ENCODE assay signal across 9 cellular contexts in the genomic region with DNA sequence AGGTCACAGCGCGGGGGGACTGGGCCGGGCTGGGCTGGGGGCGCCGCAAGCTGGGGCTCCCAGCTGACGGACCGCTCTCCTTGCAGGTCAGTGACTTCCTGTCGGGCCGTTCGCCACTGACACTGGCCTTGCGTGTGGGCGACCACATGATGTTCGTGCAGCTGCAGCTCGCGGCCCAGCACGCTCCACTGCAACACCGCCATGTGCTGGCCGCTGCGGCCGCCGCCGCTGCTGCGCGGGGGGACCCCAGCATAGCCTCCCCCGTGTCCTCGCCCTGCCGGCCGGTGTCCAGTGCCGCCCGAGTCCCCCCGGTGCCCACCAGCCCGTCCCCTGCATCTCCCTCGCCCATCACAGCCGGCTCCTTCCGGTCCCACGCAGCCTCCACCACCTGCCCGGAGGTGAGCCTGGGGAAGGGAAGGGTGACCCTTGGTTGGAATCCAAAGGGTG. TPM values are rescaled to one million over a fixed set of nuclear protein-coding genes. Genes with fewer than 3 reads are reported as not detected.
A peak's percentile ranks its signal among the peaks of the same experiment; 100 is the strongest.
DNase-seq lines count a peak whose midpoint lies in the region; ATAC-seq and TF ChIP-seq lines count a peak whose summit lies in the region.
"Had no signal": no experiment of that assay in that cellular context is flagged by ENCODE, and none has a peak within 500 bp of the region (broad histone marks: within the 10 kb centered on the region; RNA-seq: fewer than 3 reads in every experiment).

No MANE protein-coding gene starts in this region.

- H3K27ac ChIP-seq in Karpas-422 (ENCODE audit: low read length) (peak overlapping the region; percentile 97; the same call in 1 of the 2 replicates), mammary epithelial cell (ENCODE audit: insufficient read depth, low read depth, low read length) (peak overlapping the region; percentile 55), lower lobe of right lung (peak overlapping the region; percentile 98), thoracic aorta (peak overlapping the region; percentile 99), SJCRH30 (no peak overlapping the region)

- 90% methylated on average over 8 of the region's 37 CpGs for WGBS in mammary epithelial cell (ENCODE audit: low coverage, missing lambda C conversion rate)

- H4K20me1 ChIP-seq in Karpas-422 (ENCODE audit: insufficient read depth, low read depth, low read length): peaks cover 28% of the 10 kb centered on the region
- peaks cover 11% of the 10 kb centered on the region for H4K20me1 ChIP-seq in mammary epithelial cell (ENCODE audit: insufficient read depth, low read length)

- no peak for DNase-seq in Karpas-422
- DNase-seq in mammary epithelial cell: no peak
- peak; percentile 62 for DNase-seq in lower lobe of right lung
- DNase-seq in thoracic aorta (ENCODE audit: low spot score): no peak
- DNase-seq in SJCRH30: no peak
- DNase-seq: activated naive CD4-positive, alpha-beta T cell treated with anti-CD3 and anti-CD28 coated beads, Interleukin-2, amount 50 U/mL, for 16 hours; islet precursor cell had no signal

- in situ Hi-C loops in mammary epithelial cell (cut with MboI; ENCODE audit: low sequenced_read_pairs in 2 of 2): no loop called here

- H3K27me3 ChIP-seq in Karpas-422 (ENCODE audit: low read length) (no peaks in the 10 kb centered on the region), mammary epithelial cell (ENCODE audit: insufficient read depth, low read length) (no peaks in the 10 kb centered on the region), lower lobe of right lung (ENCODE audit: low read depth) (no peaks in the 10 kb centered on the region), thoracic aorta (replicated peaks; ENCODE audit: insufficient read depth) (no peaks in the 10 kb centered on the region), SJCRH30 (no peaks in the 10 kb centered on the region)

- BruUV-seq in mammary epithelial cell (replicated peaks; lab: Mats Ljungman, UMichigan): no TSS peak

- H3K36me3 ChIP-seq in Karpas-422 (ENCODE audit: insufficient read depth, low read length) (peaks cover 25% of the 10 kb centered on the region), mammary epithelial cell (ENCODE audit: insufficient read depth, low read length) (peaks cover 28% of the 10 kb centered on the region), lower lobe of right lung (peaks cover 56% of the 10 kb centered on the region), thoracic aorta (peaks cover 39% of the 10 kb centered on the region), SJCRH30 (peaks cover 44% of the 10 kb centered on the region)

- intact Hi-C loops in mammary epithelial cell (cut with micrococcal nuclease) (no loop called here), lower lobe of right lung (cut with DNase I) (no loop called here)

- CTCF ChIA-PET in mammary epithelial cell (lab: Charles Lee; ENCODE audit: low non-redundant PET): no interaction called here

- H3K4me3 ChIP-seq in Karpas-422 (ENCODE audit: low read length): no peak overlapping the region
- no peak overlapping the region for H3K4me3 ChIP-seq in mammary epithelial cell (replicated peaks in 1 of 3; ENCODE audit: insufficient read depth in 1 of 3, low read depth in 2 of 3, low read length in 3 of 3)
- H3K4me3 ChIP-seq in lower lobe of right lung: peak overlapping the region; percentile 77
- H3K4me3 ChIP-seq in thoracic aorta: peak overlapping the region; percentile 99
- H3K4me3 ChIP-seq in SJCRH30: no peak overlapping the region

- dilution Hi-C loops in mammary epithelial cell (cut with HindIII; ENCODE audit: low sequenced_read_pairs): no loop called here

- no peak for TF ChIP-seq CTCF in mammary epithelial cell (conservative IDR thresholded peaks at IDR 0.05 in 1 of 2, IDR thresholded peaks at IDR 0.05 in 1 of 2; ENCODE audit: extremely low read depth in 1 of 2, insufficient read depth in 1 of 2, low read depth in 1 of 2, low read length in 2 of 2)
- no peak for TF ChIP-seq CTCF in lower lobe of right lung (IDR thresholded peaks at IDR 0.05)
- TF ChIP-seq CTCF in thoracic aorta (IDR thresholded peaks at IDR 0.05): no peak

- H3K9me3 ChIP-seq in Karpas-422 (ENCODE audit: low read length) (no peaks in the 10 kb centered on the region), mammary epithelial cell (replicated peaks; ENCODE audit: insufficient read depth, low read length) (no peaks in the 10 kb centered on the region), lower lobe of right lung (no peaks in the 10 kb centered on the region), thoracic aorta (no peaks in the 10 kb centered on the region), SJCRH30 (replicated peaks) (no peaks in the 10 kb centered on the region)

- H3K9me2 ChIP-seq in Karpas-422 (replicated peaks; ENCODE audit: insufficient read depth, low read length): no peaks in the 10 kb centered on the region

- H3K79me2 ChIP-seq in Karpas-422 (ENCODE audit: low read length) (peaks cover 26% of the 10 kb centered on the region), mammary epithelial cell (ENCODE audit: insufficient read depth, low read length) (peaks cover 77% of the 10 kb centered on the region)

- H3K4me2 ChIP-seq in Karpas-422 (ENCODE audit: low read depth, low read length, poor library complexity, severe bottlenecking) (no peak overlapping the region), mammary epithelial cell (ENCODE audit: insufficient read depth, low read depth, low read length) (peak overlapping the region; percentile 93)

- H2AFZ ChIP-seq in Karpas-422 (ENCODE audit: low read length) (no peak overlapping the region), mammary epithelial cell (ENCODE audit: low read depth, low read length) (no peak overlapping the region)

- H3K9ac ChIP-seq in Karpas-422 (ENCODE audit: low read length): peak overlapping the region; percentile 32
- no peak overlapping the region for H3K9ac ChIP-seq in mammary epithelial cell (ENCODE audit: insufficient read depth, low read length)

- H3K4me1 ChIP-seq in Karpas-422 (ENCODE audit: low read length) (peaks cover 79% of the 10 kb centered on the region), mammary epithelial cell (ENCODE audit: insufficient read depth, low read length) (peaks cover 32% of the 10 kb centered on the region), lower lobe of right lung (peaks cover 65% of the 10 kb centered on the region), thoracic aorta (ENCODE audit: control insufficient read depth in 1 of 2, low read depth in 2 of 2) (peaks cover 41 to 58% of the 10 kb centered on the region in 2 donors), SJCRH30 (peaks cover 13% of the 10 kb centered on the region)

- ATAC-seq in lower lobe of right lung: no peak
- no peak for ATAC-seq in thoracic aorta (ENCODE audit: insufficient number of reproducible peaks, low FRiP score, low read depth)
- ATAC-seq in GM21786 (IDR thresholded peaks at IDR 0.05; ENCODE audit: unreplicated experiment): no peak
- ATAC-seq in HG02870 (IDR thresholded peaks at IDR 0.05; ENCODE audit: unreplicated experiment): no peak

RNA-seq across cellular contexts. Expression of gene MIDN, which starts 5.7 kb away (rescaled TPM):
- total RNA-seq in Karpas-422 (2014; rRNA removed; shearing (Covaris generic); ENCODE audit: low replicate concordance): 21.4 and 40.5 TPM in 2 replicates
- total RNA-seq in mammary epithelial cell: 10 to 100 TPM; 17.5 to 73.8 TPM
- polyA plus RNA-seq in mammary epithelial cell: 19.1 TPM
- 26.2 TPM for polyA minus RNA-seq in mammary epithelial cell
- total RNA-seq in lower lobe of right lung: 76.3 TPM
- total RNA-seq in thoracic aorta: 100 to 1,000 TPM in 1 of 2 donors, 10 to 100 TPM in 1; 80.1 to 124 TPM
- total RNA-seq in SJCRH30 (2014; rRNA removed; shearing (Covaris generic)): 9.1 TPM in 2 replicates

RNA-seq across cellular contexts. Expression of gene ATP5F1D, which starts 12.6 kb away (rescaled TPM):
- total RNA-seq in Karpas-422 (2014; rRNA removed; shearing (Covaris generic); ENCODE audit: low replicate concordance): 64.3 and 110 TPM in 2 replicates
- 100 to 1,000 TPM in 1 of 2 donors, 10 to 100 TPM in 1; 12.3 to 198 TPM for total RNA-seq in mammary epithelial cell
- 137 TPM for polyA plus RNA-seq in mammary epithelial cell
- 24.2 TPM for polyA minus RNA-seq in mammary epithelial cell
- 116 TPM for total RNA-seq in lower lobe of right lung
- 10 to 100 TPM; 40.4 to 45.1 TPM for total RNA-seq in thoracic aorta
- 25.5 and 32.2 TPM in 2 replicates for total RNA-seq in SJCRH30 (2014; rRNA removed; shearing (Covaris generic))

RNA-seq across cellular contexts. Expression of gene CIRBP, which starts 15.0 kb away (rescaled TPM):
- 141 and 291 TPM in 2 replicates for total RNA-seq in Karpas-422 (2014; rRNA removed; shearing (Covaris generic); ENCODE audit: low replicate concordance)
- 100 to 1,000 TPM; 196 to 221 TPM for total RNA-seq in mammary epithelial cell
- 132 TPM for polyA plus RNA-seq in mammary epithelial cell
- 125 TPM for polyA minus RNA-seq in mammary epithelial cell
- total RNA-seq in lower lobe of right lung: 352 TPM
- 100 to 1,000 TPM; 492 to 644 TPM for total RNA-seq in thoracic aorta
- total RNA-seq in SJCRH30 (2014; rRNA removed; shearing (Covaris generic)): 159 and 181 TPM in 2 replicates

RNA-seq across cellular contexts. Expression of gene CBARP, which starts 16.3 kb away (rescaled TPM):
- 1.6 and 4.1 TPM in 2 replicates for total RNA-seq in Karpas-422 (2014; rRNA removed; shearing (Covaris generic); ENCODE audit: low replicate concordance)
- total RNA-seq in mammary epithelial cell: 1 to 10 TPM; 5.8 to 7.3 TPM
- polyA plus RNA-seq in mammary epithelial cell: 0.88 TPM
- 1.1 TPM for polyA minus RNA-seq in mammary epithelial cell
- 0.41 TPM for total RNA-seq in lower lobe of right lung
- 1 to 10 TPM in 1 of 2 donors, under 1 TPM in 1; 0.27 to 1.9 TPM for total RNA-seq in thoracic aorta
- total RNA-seq in SJCRH30 (2014; rRNA removed; shearing (Covaris generic)): 1.2 and 1.9 TPM in 2 replicates

RNA-seq across cellular contexts. Expression of gene FAM174C, which starts 21.2 kb away (rescaled TPM):
- 32.7 and 68.1 TPM in 2 replicates for total RNA-seq in Karpas-422 (2014; rRNA removed; shearing (Covaris generic); ENCODE audit: low replicate concordance)
- total RNA-seq in mammary epithelial cell (10 to 100 TPM; 22.8 to 60.1 TPM), lower lobe of right lung (43.5 TPM), thoracic aorta (10 to 100 TPM; 18.8 to 40.8 TPM)
- 53.3 TPM for polyA plus RNA-seq in mammary epithelial cell
- 13.1 TPM for polyA minus RNA-seq in mammary epithelial cell
- 22.3 and 25.1 TPM in 2 replicates for total RNA-seq in SJCRH30 (2014; rRNA removed; shearing (Covaris generic))

Comparison
In these comparisons a context has a peak if more than half of its experiments do, and no peak if none do; other contexts are left out.
1. H3K4me3 ChIP-seq: peak in lower lobe of right lung (single experiment) and thoracic aorta (single experiment); none in Karpas-422 (single experiment), mammary epithelial cell (0 of 3) and SJCRH30 (single experiment).